Comparison of ENCODE assay signal across 1 cellular context in the genomic region with DNA sequence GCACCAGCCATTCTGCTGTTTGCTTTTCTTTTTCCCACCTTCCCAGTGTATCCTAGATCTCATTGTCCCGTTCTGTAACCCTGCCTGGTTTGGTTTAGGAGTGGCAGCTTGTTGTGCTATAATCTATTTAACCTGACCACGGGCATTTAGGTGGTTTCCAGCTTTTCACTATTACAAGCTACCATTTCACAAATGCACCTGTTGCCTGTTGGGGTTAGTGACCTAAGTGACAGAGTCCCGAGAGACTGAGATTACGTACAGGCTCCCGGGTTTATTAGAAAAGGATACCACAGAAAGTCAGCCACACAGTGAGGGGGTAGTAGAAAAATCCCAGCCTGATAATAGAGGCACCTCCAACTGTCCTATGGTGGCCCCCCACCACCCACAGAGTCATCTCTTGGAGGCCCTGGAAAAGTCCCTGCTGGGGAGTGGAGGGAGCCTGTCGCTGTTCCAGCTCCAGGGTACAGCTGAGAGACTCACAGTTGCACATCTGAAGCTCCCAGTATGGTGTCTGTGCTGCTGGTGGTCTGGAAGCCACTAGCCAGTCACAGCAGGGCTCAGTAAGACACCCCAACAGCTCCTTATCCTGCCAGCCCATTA.
TF ChIP-seq lines count a peak whose summit lies in the region.

No MANE protein-coding gene starts in this region.

TF ChIP-seq in GM12878, 131 proteins besides CTCF, POLR2A, EP300 and RAD21 (continued from another document):
- TF ChIP-seq, protein P1, sequence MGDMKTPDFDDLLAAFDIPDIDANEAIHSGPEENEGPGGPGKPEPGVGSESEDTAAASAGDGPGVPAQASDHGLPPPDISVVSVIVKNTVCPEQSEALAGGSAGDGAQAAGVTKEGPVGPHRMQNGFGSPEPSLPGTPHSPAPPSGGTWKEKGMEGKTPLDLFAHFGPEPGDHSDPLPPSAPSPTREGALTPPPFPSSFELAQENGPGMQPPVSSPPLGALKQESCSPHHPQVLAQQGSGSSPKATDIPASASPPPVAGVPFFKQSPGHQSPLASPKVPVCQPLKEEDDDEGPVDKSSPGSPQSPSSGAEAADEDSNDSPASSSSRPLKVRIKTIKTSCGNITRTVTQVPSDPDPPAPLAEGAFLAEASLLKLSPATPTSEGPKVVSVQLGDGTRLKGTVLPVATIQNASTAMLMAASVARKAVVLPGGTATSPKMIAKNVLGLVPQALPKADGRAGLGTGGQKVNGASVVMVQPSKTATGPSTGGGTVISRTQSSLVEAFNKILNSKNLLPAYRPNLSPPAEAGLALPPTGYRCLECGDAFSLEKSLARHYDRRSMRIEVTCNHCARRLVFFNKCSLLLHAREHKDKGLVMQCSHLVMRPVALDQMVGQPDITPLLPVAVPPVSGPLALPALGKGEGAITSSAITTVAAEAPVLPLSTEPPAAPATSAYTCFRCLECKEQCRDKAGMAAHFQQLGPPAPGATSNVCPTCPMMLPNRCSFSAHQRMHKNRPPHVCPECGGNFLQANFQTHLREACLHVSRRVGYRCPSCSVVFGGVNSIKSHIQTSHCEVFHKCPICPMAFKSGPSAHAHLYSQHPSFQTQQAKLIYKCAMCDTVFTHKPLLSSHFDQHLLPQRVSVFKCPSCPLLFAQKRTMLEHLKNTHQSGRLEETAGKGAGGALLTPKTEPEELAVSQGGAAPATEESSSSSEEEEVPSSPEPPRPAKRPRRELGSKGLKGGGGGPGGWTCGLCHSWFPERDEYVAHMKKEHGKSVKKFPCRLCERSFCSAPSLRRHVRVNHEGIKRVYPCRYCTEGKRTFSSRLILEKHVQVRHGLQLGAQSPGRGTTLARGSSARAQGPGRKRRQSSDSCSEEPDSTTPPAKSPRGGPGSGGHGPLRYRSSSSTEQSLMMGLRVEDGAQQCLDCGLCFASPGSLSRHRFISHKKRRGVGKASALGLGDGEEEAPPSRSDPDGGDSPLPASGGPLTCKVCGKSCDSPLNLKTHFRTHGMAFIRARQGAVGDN (IDR thresholded peaks at IDR 0.05), result peak; percentile 92
- TF ChIP-seq, protein P2, sequence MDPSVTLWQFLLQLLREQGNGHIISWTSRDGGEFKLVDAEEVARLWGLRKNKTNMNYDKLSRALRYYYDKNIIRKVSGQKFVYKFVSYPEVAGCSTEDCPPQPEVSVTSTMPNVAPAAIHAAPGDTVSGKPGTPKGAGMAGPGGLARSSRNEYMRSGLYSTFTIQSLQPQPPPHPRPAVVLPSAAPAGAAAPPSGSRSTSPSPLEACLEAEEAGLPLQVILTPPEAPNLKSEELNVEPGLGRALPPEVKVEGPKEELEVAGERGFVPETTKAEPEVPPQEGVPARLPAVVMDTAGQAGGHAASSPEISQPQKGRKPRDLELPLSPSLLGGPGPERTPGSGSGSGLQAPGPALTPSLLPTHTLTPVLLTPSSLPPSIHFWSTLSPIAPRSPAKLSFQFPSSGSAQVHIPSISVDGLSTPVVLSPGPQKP (IDR thresholded peaks at IDR 0.05; ENCODE audit: low read depth, low read length), result no peak
- TF ChIP-seq, protein P3, sequence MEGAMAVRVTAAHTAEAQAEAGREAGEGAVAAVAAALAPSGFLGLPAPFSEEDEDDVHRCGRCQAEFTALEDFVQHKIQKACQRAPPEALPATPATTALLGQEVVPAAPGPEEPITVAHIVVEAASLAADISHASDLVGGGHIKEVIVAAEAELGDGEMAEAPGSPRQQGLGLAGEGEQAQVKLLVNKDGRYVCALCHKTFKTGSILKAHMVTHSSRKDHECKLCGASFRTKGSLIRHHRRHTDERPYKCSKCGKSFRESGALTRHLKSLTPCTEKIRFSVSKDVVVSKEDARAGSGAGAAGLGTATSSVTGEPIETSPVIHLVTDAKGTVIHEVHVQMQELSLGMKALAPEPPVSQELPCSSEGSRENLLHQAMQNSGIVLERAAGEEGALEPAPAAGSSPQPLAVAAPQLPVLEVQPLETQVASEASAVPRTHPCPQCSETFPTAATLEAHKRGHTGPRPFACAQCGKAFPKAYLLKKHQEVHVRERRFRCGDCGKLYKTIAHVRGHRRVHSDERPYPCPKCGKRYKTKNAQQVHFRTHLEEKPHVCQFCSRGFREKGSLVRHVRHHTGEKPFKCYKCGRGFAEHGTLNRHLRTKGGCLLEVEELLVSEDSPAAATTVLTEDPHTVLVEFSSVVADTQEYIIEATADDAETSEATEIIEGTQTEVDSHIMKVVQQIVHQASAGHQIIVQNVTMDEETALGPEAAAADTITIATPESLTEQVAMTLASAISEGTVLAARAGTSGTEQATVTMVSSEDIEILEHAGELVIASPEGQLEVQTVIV (IDR thresholded peaks at IDR 0.05; ENCODE audit: borderline replicate concordance, partially characterized antibody), result no peak
- TF ChIP-seq NR2C2 (IDR thresholded peaks at IDR 0.05; ENCODE audit: borderline replicate concordance, control insufficient read depth, insufficient read length, low read depth), result no peak
- TF ChIP-seq HDAC6 (IDR thresholded peaks at IDR 0.05; ENCODE audit: unreplicated experiment), result no peak
- TF ChIP-seq ZNF622 (IDR thresholded peaks at IDR 0.05), result no peak
- TF ChIP-seq ZNF274 (IDR thresholded peaks at IDR 0.05; ENCODE audit: insufficient read depth, insufficient read length), result no peak
- no peak for TF ChIP-seq SPI1 (IDR thresholded peaks at IDR 0.05; ENCODE audit: borderline replicate concordance, insufficient read depth, low read depth, low read length)
- peak; percentile 99 for TF ChIP-seq BCL11A (IDR thresholded peaks at IDR 0.05; ENCODE audit: low read depth, low read length)
- TF ChIP-seq, protein P4, sequence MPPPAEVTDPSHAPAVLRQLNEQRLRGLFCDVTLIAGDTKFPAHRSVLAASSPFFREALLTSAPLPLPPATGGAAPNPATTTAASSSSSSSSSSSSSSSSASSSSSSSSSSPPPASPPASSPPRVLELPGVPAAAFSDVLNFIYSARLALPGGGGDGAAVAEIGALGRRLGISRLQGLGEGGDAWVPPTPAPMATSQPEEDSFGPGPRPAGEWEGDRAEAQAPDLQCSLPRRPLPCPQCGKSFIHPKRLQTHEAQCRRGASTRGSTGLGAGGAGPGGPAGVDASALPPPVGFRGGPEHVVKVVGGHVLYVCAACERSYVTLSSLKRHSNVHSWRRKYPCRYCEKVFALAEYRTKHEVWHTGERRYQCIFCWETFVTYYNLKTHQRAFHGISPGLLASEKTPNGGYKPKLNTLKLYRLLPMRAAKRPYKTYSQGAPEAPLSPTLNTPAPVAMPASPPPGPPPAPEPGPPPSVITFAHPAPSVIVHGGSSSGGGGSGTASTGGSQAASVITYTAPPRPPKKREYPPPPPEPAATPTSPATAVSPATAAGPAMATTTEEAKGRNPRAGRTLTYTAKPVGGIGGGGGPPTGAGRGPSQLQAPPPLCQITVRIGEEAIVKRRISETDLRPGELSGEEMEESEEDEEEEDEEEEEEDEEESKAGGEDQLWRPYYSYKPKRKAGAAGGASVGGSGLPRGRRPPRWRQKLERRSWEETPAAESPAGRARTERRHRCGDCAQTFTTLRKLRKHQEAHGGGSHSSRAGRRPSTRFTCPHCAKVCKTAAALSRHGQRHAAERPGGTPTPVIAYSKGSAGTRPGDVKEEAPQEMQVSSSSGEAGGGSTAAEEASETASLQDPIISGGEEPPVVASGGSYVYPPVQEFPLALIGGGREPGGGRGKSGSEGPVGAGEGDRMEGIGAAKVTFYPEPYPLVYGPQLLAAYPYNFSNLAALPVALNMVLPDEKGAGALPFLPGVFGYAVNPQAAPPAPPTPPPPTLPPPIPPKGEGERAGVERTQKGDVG (CRISPR knock-in tag; IDR thresholded peaks at IDR 0.05), result peak; percentile 82
- TF ChIP-seq CEBPB (IDR thresholded peaks at IDR 0.05; ENCODE audit: borderline replicate concordance in 1 of 2, low read depth in 2 of 2, low read length in 2 of 2), result peak in 1 of 2 experiments; percentile 76; a peak in 1 of 4 replicates
- TF ChIP-seq ZZZ3 (IDR thresholded peaks at IDR 0.05; ENCODE audit: control insufficient read depth, insufficient read length, low read depth), result no peak
- TF ChIP-seq, protein P5, sequence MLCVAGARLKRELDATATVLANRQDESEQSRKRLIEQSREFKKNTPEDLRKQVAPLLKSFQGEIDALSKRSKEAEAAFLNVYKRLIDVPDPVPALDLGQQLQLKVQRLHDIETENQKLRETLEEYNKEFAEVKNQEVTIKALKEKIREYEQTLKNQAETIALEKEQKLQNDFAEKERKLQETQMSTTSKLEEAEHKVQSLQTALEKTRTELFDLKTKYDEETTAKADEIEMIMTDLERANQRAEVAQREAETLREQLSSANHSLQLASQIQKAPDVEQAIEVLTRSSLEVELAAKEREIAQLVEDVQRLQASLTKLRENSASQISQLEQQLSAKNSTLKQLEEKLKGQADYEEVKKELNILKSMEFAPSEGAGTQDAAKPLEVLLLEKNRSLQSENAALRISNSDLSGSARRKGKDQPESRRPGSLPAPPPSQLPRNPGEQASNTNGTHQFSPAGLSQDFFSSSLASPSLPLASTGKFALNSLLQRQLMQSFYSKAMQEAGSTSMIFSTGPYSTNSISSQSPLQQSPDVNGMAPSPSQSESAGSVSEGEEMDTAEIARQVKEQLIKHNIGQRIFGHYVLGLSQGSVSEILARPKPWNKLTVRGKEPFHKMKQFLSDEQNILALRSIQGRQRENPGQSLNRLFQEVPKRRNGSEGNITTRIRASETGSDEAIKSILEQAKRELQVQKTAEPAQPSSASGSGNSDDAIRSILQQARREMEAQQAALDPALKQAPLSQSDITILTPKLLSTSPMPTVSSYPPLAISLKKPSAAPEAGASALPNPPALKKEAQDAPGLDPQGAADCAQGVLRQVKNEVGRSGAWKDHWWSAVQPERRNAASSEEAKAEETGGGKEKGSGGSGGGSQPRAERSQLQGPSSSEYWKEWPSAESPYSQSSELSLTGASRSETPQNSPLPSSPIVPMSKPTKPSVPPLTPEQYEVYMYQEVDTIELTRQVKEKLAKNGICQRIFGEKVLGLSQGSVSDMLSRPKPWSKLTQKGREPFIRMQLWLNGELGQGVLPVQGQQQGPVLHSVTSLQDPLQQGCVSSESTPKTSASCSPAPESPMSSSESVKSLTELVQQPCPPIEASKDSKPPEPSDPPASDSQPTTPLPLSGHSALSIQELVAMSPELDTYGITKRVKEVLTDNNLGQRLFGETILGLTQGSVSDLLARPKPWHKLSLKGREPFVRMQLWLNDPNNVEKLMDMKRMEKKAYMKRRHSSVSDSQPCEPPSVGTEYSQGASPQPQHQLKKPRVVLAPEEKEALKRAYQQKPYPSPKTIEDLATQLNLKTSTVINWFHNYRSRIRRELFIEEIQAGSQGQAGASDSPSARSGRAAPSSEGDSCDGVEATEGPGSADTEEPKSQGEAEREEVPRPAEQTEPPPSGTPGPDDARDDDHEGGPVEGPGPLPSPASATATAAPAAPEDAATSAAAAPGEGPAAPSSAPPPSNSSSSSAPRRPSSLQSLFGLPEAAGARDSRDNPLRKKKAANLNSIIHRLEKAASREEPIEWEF (IDR thresholded peaks at IDR 0.05; ENCODE audit: insufficient replicate concordance, low read depth, low read length), result peak; percentile 71
